ENCODE assay signal across 1 cellular context in genomic region chr11:67351275-67352005, GRCh38.
TF ChIP-seq lines count a peak whose summit lies in the region.

No MANE protein-coding gene starts in this region.

TF ChIP-seq in neural cell, 6 proteins besides CTCF, POLR2A, EP300 and RAD21 (continued from another document):
- TF ChIP-seq REST (IDR thresholded peaks at IDR 0.05; ENCODE audit: borderline replicate concordance), result no peak
